11 cellular contexts compared by ENCODE assay signal in the genomic region with DNA sequence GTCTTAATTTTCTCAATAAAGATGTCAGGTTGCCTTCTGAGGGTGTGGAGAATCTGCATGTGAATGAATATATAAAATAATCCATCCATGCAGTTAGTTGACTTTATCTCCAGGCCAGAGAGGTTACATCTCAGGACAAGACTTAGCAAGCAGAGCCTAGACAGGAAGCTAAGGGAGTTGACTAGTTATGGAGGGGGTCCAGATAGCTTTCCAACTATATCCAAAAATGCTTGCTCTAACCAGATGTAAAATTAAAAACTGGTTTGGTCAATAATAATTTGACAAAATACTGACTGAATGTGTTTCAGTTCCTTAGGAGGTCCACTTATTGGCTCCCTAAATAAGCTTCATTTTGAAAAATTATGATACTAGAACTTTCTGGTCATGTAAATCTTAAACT.
"Had no signal": no experiment of that assay in that cellular context is flagged by ENCODE, and none has a peak within 500 bp of the region (broad histone marks: within the 10 kb centered on the region; RNA-seq: fewer than 3 reads in every experiment).

No MANE protein-coding gene starts in this region.

- H3K9me3 Mint-ChIP-seq: T-helper 1 cell treated with Interleukin-12 subunit alpha and Interleukin-12 subunit beta and Interleukin-4 antibody, amounts not matched to agents 30 μg/mL and 1 μg/mL, for 36 hours had no signal

- ATAC-seq: esophagus mucosa, left colon had no signal

- H3K27ac ChIP-seq: uterus had no signal

- H3K4me1 ChIP-seq: uterus had no signal

- H3K4me3 ChIP-seq: uterus had no signal

- H3K27ac Mint-ChIP-seq: activated naive CD4-positive, alpha-beta T cell treated with anti-CD3 and anti-CD28 coated beads for 36 hours; stimulated activated naive CD8-positive, alpha-beta T cell treated with anti-CD3 and anti-CD28 coated beads, Interleukin-15, Interleukin-2, amounts not matched to agents 100 ng/mL and 50 ng/mL, for 24 hours; T-helper 1 cell treated with Interleukin-12 subunit alpha and Interleukin-12 subunit beta and Interleukin-4 antibody, amounts not matched to agents 30 μg/mL and 1 μg/mL, for 36 hours had no signal

- H3K4me1 Mint-ChIP-seq: nephron progenitor cell had no signal

- H3K27me3 ChIP-seq: uterus had no signal

- DNase-seq: activated CD4-positive, alpha-beta T cell treated with anti-CD3 and anti-CD28 coated beads for 48 hours; activated naive CD4-positive, alpha-beta T cell treated with anti-CD3 and anti-CD28 coated beads for 36 hours; head of caudate nucleus; left colon; nephron progenitor cell; stimulated activated CD4-positive, alpha-beta T cell treated with anti-CD3 and anti-CD28 coated beads, Interleukin-15, amount 100 ng/mL, for 24 hours; stimulated activated CD4-positive, alpha-beta T cell treated with anti-CD3 and anti-CD28 coated beads, Interleukin-4, amount 100 ng/mL, for 24 hours; uterus had no signal

- H3K36me3 ChIP-seq: uterus had no signal

- H3K4me3 Mint-ChIP-seq: activated naive CD4-positive, alpha-beta T cell treated with anti-CD3 and anti-CD28 coated beads for 36 hours; nephron progenitor cell; stimulated activated naive CD8-positive, alpha-beta T cell treated with anti-CD3 and anti-CD28 coated beads, Interleukin-15, Interleukin-2, amounts not matched to agents 100 ng/mL and 50 ng/mL, for 24 hours; T-helper 1 cell treated with Interleukin-12 subunit alpha and Interleukin-12 subunit beta and Interleukin-4 antibody, amounts not matched to agents 30 μg/mL and 1 μg/mL, for 36 hours had no signal

- H3K9me3 ChIP-seq: uterus had no signal

- H3K27me3 Mint-ChIP-seq: stimulated activated naive CD8-positive, alpha-beta T cell treated with anti-CD3 and anti-CD28 coated beads, Interleukin-15, Interleukin-2, amounts not matched to agents 100 ng/mL and 50 ng/mL, for 24 hours had no signal
